In the genomic region with DNA sequence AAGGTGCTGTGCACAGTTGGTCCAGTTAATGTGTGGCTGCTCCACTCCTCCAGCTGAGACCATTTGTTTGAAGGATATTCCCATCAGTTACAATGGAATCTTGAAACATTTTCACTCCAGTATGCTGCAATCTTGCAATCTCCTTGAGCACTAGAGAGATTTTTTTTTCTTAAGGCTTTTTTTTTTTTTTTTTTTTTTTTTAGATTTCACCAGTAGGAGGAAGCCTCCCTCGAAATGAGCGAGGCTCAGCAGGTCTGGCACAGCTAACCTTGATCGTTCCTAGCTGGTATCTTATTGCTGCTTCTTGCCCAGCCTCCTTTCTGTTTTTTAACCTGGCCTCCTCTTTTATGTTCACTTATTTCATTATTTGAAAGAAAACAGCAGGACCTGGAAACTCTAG, we compare ENCODE assay signal across 9 cellular contexts. TPM values are rescaled to one million over a fixed set of nuclear protein-coding genes. Genes with fewer than 3 reads are reported as not detected.
DNase-seq lines count a peak whose midpoint lies in the region; ATAC-seq and TF ChIP-seq lines count a peak whose summit lies in the region.
"Had no signal": no experiment of that assay in that cellular context is flagged by ENCODE, and none has a peak within 500 bp of the region (broad histone marks: within the 10 kb centered on the region; RNA-seq: fewer than 3 reads in every experiment).

No MANE protein-coding gene starts in this region.

- no peaks in the 10 kb centered on the region for H3K27me3 Mint-ChIP-seq in CD14-positive monocyte (ENCODE audit: low read depth in 3 of 3)
- H3K27me3 Mint-ChIP-seq in activated naive CD8-positive, alpha-beta T cell treated with anti-CD3 and anti-CD28 coated beads, Interleukin-2, amount 50 U/mL, for 24 hours, result no peaks in the 10 kb centered on the region
- H3K27me3 Mint-ChIP-seq in stimulated activated naive B cell treated with anti-CD40 and anti-IgM and Interleukin-4, amounts not matched to agents 10 μg/mL and 1 μg/mL and 100 μg/mL, for 72 hours, result no peaks in the 10 kb centered on the region

- H3K4me1 Mint-ChIP-seq in CD14-positive monocyte, result peaks cover 45% of the 10 kb centered on the region
- H3K4me1 Mint-ChIP-seq in activated naive CD8-positive, alpha-beta T cell treated with anti-CD3 and anti-CD28 coated beads, Interleukin-2, amount 50 U/mL, for 24 hours, result peaks cover 18% of the 10 kb centered on the region
- no peaks in the 10 kb centered on the region for H3K4me1 Mint-ChIP-seq in stimulated activated naive B cell treated with anti-CD40 and anti-IgM and Interleukin-4, amounts not matched to agents 10 μg/mL and 1 μg/mL and 100 μg/mL, for 72 hours

- H3K27me3 ChIP-seq in HL-60 (ENCODE audit: insufficient read depth, poor library complexity, severe bottlenecking), result no peaks in the 10 kb centered on the region
- no peaks in the 10 kb centered on the region for H3K27me3 ChIP-seq in SJCRH30

- ATAC-seq in activated naive CD8-positive, alpha-beta T cell treated with anti-CD3 and anti-CD28 coated beads, Interleukin-2, amount 50 U/mL, for 24 hours, result no peak
- no peak for ATAC-seq in stimulated activated naive B cell treated with anti-CD40 and anti-IgM and Interleukin-4, amounts not matched to agents 10 μg/mL and 1 μg/mL and 100 μg/mL, for 72 hours (replicated peaks)

- peaks cover 0 to 2% (median 0%) of the 10 kb centered on the region in 7 donors for H3K9me3 Mint-ChIP-seq in CD14-positive monocyte
- H3K9me3 Mint-ChIP-seq in activated naive CD8-positive, alpha-beta T cell treated with anti-CD3 and anti-CD28 coated beads, Interleukin-2, amount 50 U/mL, for 24 hours, result no peaks in the 10 kb centered on the region
- no peaks in the 10 kb centered on the region for H3K9me3 Mint-ChIP-seq in stimulated activated naive B cell treated with anti-CD40 and anti-IgM and Interleukin-4, amounts not matched to agents 10 μg/mL and 1 μg/mL and 100 μg/mL, for 72 hours

- no peaks in the 10 kb centered on the region for H3K4me1 ChIP-seq in SJCRH30
- H3K4me1 ChIP-seq: parathyroid adenoma had no signal

- TF ChIP-seq CTCF in CD14-positive monocyte (IDR thresholded peaks at IDR 0.05) (peak; percentile 43), HL-60 (IDR thresholded peaks at IDR 0.05; ENCODE audit: insufficient read depth, low read length) (no peak)

- peak overlapping the region; percentile 46 for H3K27ac ChIP-seq in HL-60 (replicated peaks)
- no peak overlapping the region for H3K27ac ChIP-seq in SJCRH30
- H3K27ac ChIP-seq: parathyroid adenoma had no signal

- H3K27ac Mint-ChIP-seq in CD14-positive monocyte, result peak overlapping the region; percentile 92 to 99 (median 96)
- no peak overlapping the region for H3K27ac Mint-ChIP-seq in activated naive CD8-positive, alpha-beta T cell treated with anti-CD3 and anti-CD28 coated beads, Interleukin-2, amount 50 U/mL, for 24 hours
- H3K27ac Mint-ChIP-seq in stimulated activated naive B cell treated with anti-CD40 and anti-IgM and Interleukin-4, amounts not matched to agents 10 μg/mL and 1 μg/mL and 100 μg/mL, for 72 hours, result no peak overlapping the region

- H3K9me3 ChIP-seq in SJCRH30 (replicated peaks), result no peaks in the 10 kb centered on the region

- H3K4me3 ChIP-seq in HL-60 (replicated peaks; ENCODE audit: insufficient read depth, low read length) (no peak overlapping the region), SJCRH30 (no peak overlapping the region)

- intact Hi-C loops in CD14-positive monocyte (cut with micrococcal nuclease), result no loop called here

- no peaks in the 10 kb centered on the region for H3K36me3 Mint-ChIP-seq in CD14-positive monocyte
- H3K36me3 Mint-ChIP-seq in activated naive CD8-positive, alpha-beta T cell treated with anti-CD3 and anti-CD28 coated beads, Interleukin-2, amount 50 U/mL, for 24 hours (ENCODE audit: low read depth), result no peaks in the 10 kb centered on the region
- no peaks in the 10 kb centered on the region for H3K36me3 Mint-ChIP-seq in stimulated activated naive B cell treated with anti-CD40 and anti-IgM and Interleukin-4, amounts not matched to agents 10 μg/mL and 1 μg/mL and 100 μg/mL, for 72 hours

- H3K4me3 Mint-ChIP-seq in CD14-positive monocyte, result peak overlapping the region; percentile 54 to 64
- H3K4me3 Mint-ChIP-seq in activated naive CD8-positive, alpha-beta T cell treated with anti-CD3 and anti-CD28 coated beads, Interleukin-2, amount 50 U/mL, for 24 hours, result peak overlapping the region; percentile 8
- H3K4me3 Mint-ChIP-seq in stimulated activated naive B cell treated with anti-CD40 and anti-IgM and Interleukin-4, amounts not matched to agents 10 μg/mL and 1 μg/mL and 100 μg/mL, for 72 hours, result no peak overlapping the region

- no peaks in the 10 kb centered on the region for H3K36me3 ChIP-seq in SJCRH30

- no peak for DNase-seq in CD14-positive monocyte (ENCODE audit: low spot score)
- DNase-seq in HL-60 (ENCODE audit: low read depth in 1 of 2, low spot score in 1 of 2), result peak; percentile 44 to 45
- no peak for DNase-seq in activated naive CD8-positive, alpha-beta T cell treated with anti-CD3 and anti-CD28 coated beads, Interleukin-2, amount 50 U/mL, for 24 hours
- DNase-seq in kidney tubule cell (ENCODE audit: low spot score), result peak; percentile 4
- DNase-seq in kidney glomerular epithelial cell (lab: John Stamatoyannopoulos, UW), result no peak
- DNase-seq in stimulated activated naive B cell treated with anti-CD40 and anti-IgM and Interleukin-4, amounts not matched to agents 10 μg/mL and 1 μg/mL and 100 μg/mL, for 72 hours, result no peak
- no peak for DNase-seq in NK-92 (lab: John Stamatoyannopoulos, UW; ENCODE audit: unreplicated experiment)
- DNase-seq in SJCRH30, result no peak

RNA-seq across cellular contexts. Expression of gene RAP2B, which starts 48.1 kb away (rescaled TPM):
- polyA plus RNA-seq in CD14-positive monocyte, result 10 to 100 TPM; 24.7 to 35.5 TPM
- 13.7 and 13.9 TPM in 2 replicates for total RNA-seq in SJCRH30 (2014; rRNA removed; shearing (Covaris generic))

Comparison
In these comparisons a context has a peak if more than half of its experiments do, and no peak if none do; other contexts are left out.
1. DNase-seq: peak in HL-60 (2 of 2) and kidney tubule cell (single experiment); none in CD14-positive monocyte (single experiment), activated naive CD8-positive, alpha-beta T cell treated with anti-CD3 and anti-CD28 coated beads, Interleukin-2, amount 50 U/mL, for 24 hours (single experiment), kidney glomerular epithelial cell (single experiment), stimulated activated naive B cell treated with anti-CD40 and anti-IgM and Interleukin-4, amounts not matched to agents 10 μg/mL and 1 μg/mL and 100 μg/mL, for 72 hours (single experiment), NK-92 (single experiment) and SJCRH30 (0 of 2).
2. H3K27ac Mint-ChIP-seq: peak in CD14-positive monocyte (7 of 7); none in activated naive CD8-positive, alpha-beta T cell treated with anti-CD3 and anti-CD28 coated beads, Interleukin-2, amount 50 U/mL, for 24 hours (single experiment) and stimulated activated naive B cell treated with anti-CD40 and anti-IgM and Interleukin-4, amounts not matched to agents 10 μg/mL and 1 μg/mL and 100 μg/mL, for 72 hours (single experiment).
3. H3K4me3 Mint-ChIP-seq: peak in CD14-positive monocyte (2 of 2) and activated naive CD8-positive, alpha-beta T cell treated with anti-CD3 and anti-CD28 coated beads, Interleukin-2, amount 50 U/mL, for 24 hours (single experiment); none in stimulated activated naive B cell treated with anti-CD40 and anti-IgM and Interleukin-4, amounts not matched to agents 10 μg/mL and 1 μg/mL and 100 μg/mL, for 72 hours (0 of 2).